ENCODE assay signal across 21 cellular contexts in the genomic region with DNA sequence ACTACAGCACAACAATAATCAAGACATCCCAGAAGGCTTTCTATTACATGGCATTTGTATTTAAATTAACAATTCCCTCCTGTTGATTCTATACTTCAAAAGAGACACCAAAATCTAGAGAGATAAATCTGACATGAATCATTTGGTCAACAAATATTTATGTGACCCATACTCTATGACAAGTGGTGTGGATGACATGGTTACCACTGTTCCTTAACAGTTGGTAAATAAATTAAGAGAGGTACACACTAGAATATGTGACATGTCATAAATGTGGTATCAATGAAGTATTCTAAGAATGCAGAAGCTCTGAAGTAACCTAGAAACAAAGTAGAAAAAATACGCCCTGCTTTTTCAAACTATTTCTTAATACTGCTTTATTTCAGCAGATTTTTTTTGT.
DNase-seq lines count a peak whose midpoint lies in the region; ATAC-seq and TF ChIP-seq lines count a peak whose summit lies in the region.
"Had no signal": no experiment of that assay in that cellular context is flagged by ENCODE, and none has a peak within 500 bp of the region (broad histone marks: within the 10 kb centered on the region; RNA-seq: fewer than 3 reads in every experiment).

No MANE protein-coding gene starts in this region.

- no peak for ATAC-seq in HG02642 (IDR thresholded peaks at IDR 0.05; ENCODE audit: poor library complexity, unreplicated experiment)
- ATAC-seq: activated CD4-positive, alpha-beta T cell treated with anti-CD3 and anti-CD28 coated beads for 36 hours; stimulated activated effector memory CD8-positive, alpha-beta T cell treated with anti-CD3 and anti-CD28 coated beads, Interleukin-12 subunit alpha, Interleukin-12 subunit beta, amount 100 ng/mL, for 72 hours; T-helper 17 cell; upper lobe of right lung had no signal

- DNase-seq in A172 (ENCODE audit: low spot score) (peak; percentile 44), ELR (ENCODE audit: low read depth) (peak; percentile 13), SW480 (ENCODE audit: low spot score) (peak; percentile 23), fibroblast of villous mesenchyme (ENCODE audit: low read depth) (peak; percentile 13), HT-29 (ENCODE audit: low spot score) (no peak), occipital lobe (lab: John Stamatoyannopoulos, UW) (no peak)
- no peak for DNase-seq in stimulated activated CD4-positive, alpha-beta T cell treated with anti-CD3 and anti-CD28 coated beads, Interleukin-4, amount 100 ng/mL, for 4 hours
- DNase-seq: activated CD4-positive, alpha-beta T cell treated with anti-CD3 and anti-CD28 coated beads for 36 hours; adrenal gland; Calu3; mammary epithelial cell; NCI-H187 treated with DMSO at 0.1 percent for 48 hours; NCI-H2227 treated with DMSO at 0.1 percent for 48 hours; nucleus accumbens; retina; substantia nigra; T-helper 17 cell; upper lobe of right lung had no signal

- H3K4me3 ChIP-seq in fibroblast of villous mesenchyme (ENCODE audit: low read depth, low read length), result no peak overlapping the region
- H3K4me3 ChIP-seq: adrenal gland, BLaER1, upper lobe of right lung had no signal

- TF ChIP-seq CTCF in fibroblast of villous mesenchyme (IDR thresholded peaks at IDR 0.05; ENCODE audit: insufficient read depth, low read depth, low read length), result no peak

Comparison
In these comparisons a context has a peak if more than half of its experiments do, and no peak if none do; other contexts are left out.
1. DNase-seq: peak in A172 (single experiment), ELR (single experiment), SW480 (single experiment) and fibroblast of villous mesenchyme (single experiment); none in stimulated activated CD4-positive, alpha-beta T cell treated with anti-CD3 and anti-CD28 coated beads, Interleukin-4, amount 100 ng/mL, for 4 hours (0 of 2), HT-29 (single experiment) and occipital lobe (single experiment).